11 cellular contexts compared by ENCODE assay signal in the genomic region with DNA sequence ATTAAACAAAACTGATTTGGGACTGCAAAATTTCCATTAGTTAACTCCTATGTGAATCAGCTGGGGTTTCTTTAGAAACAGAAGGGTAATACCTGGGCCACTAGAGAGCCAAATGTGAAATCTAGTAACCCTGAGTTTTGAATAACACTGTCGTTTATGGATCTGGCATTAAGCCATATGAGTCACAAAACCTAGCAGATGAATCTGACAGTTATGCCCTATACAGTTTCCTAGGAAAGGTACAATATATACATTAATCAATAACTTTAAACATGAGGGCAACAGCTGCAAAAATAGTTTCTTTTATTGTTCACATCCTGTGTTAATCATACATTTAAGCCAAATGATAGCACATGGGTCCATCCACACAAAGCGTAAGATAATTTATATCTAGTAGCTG. TPM values are rescaled to one million over a fixed set of nuclear protein-coding genes. Genes with fewer than 3 reads are reported as not detected.
DNase-seq lines count a peak whose midpoint lies in the region; ATAC-seq and TF ChIP-seq lines count a peak whose summit lies in the region.
"Had no signal": no experiment of that assay in that cellular context is flagged by ENCODE, and none has a peak within 500 bp of the region (broad histone marks: within the 10 kb centered on the region; RNA-seq: fewer than 3 reads in every experiment).

No MANE protein-coding gene starts in this region.

- DNase-seq in DMS 273 treated with DMSO at 0.1 percent for 48 hours (lab: John Stamatoyannopoulos, UW): peak; percentile 62
- peak; percentile 65 for DNase-seq in NCI-H446 treated with DMSO at 0.1 percent for 48 hours (lab: John Stamatoyannopoulos, UW)
- peak; percentile 52 to 70 for DNase-seq in fibroblast of lung (ENCODE audit: low read depth in 2 of 2)
- no peak for DNase-seq in stomach
- DNase-seq in CD1c-positive myeloid dendritic cell (ENCODE audit: extremely low spot score): no peak
- DNase-seq: CD4-positive, alpha-beta T cell; foreskin melanocyte; naive B cell had no signal

- H3K4me1 ChIP-seq in fibroblast of lung (ENCODE audit: control insufficient read depth, extremely low read depth, insufficient read depth, low read length) (no peaks in the 10 kb centered on the region), stomach (peaks cover 0 to 35% (median 13%) of the 10 kb centered on the region in 4 donors)

- no peak overlapping the region for H3K27ac ChIP-seq in fibroblast of lung (ENCODE audit: insufficient read depth, low read length)
- H3K27ac ChIP-seq in stomach: no peak overlapping the region

- no peak overlapping the region for H3K4me2 ChIP-seq in fibroblast of lung (ENCODE audit: extremely low read depth, insufficient read depth, low read length)

- no peaks in the 10 kb centered on the region for H3K36me3 ChIP-seq in fibroblast of lung (ENCODE audit: control insufficient read depth, insufficient read depth, low read length)
- no peaks in the 10 kb centered on the region for H3K36me3 ChIP-seq in stomach

- H3K79me2 ChIP-seq in fibroblast of lung (ENCODE audit: control insufficient read depth, insufficient read depth, low read length): no peaks in the 10 kb centered on the region

- no peak overlapping the region for H3K9ac ChIP-seq in fibroblast of lung (ENCODE audit: insufficient read depth, low read length)

- ATAC-seq in HG03342 (IDR thresholded peaks at IDR 0.05; ENCODE audit: unreplicated experiment) (peak; percentile 57), GM21526 (IDR thresholded peaks at IDR 0.05; ENCODE audit: low FRiP score, unreplicated experiment) (no peak), GM21367 (IDR thresholded peaks at IDR 0.05; ENCODE audit: unreplicated experiment) (no peak)

- WGBS in stomach, 5 donors: 47 to 65% (median 52%) methylated on average over 2 of the region's 2 CpGs

- H3K4me3 ChIP-seq in fibroblast of lung (replicated peaks in 1 of 4; ENCODE audit: control extremely low read depth in 1 of 4, insufficient read depth in 1 of 4, low read depth in 3 of 4, low read length in 4 of 4) (no peak overlapping the region), stomach (no peak overlapping the region)

- TF ChIP-seq EP300 in stomach (IDR thresholded peaks at IDR 0.05): no peak

- H3K9me3 ChIP-seq in fibroblast of lung (ENCODE audit: control insufficient read depth, insufficient read depth, low read depth, low read length) (no peaks in the 10 kb centered on the region), stomach (no peaks in the 10 kb centered on the region)

- H3K27me3 ChIP-seq in fibroblast of lung (ENCODE audit: control insufficient read depth, insufficient read depth, low read length) (no peaks in the 10 kb centered on the region), stomach (no peaks in the 10 kb centered on the region)

- intact Hi-C loops in stomach (cut with DNase I; ENCODE audit: low total_unique reads): no loop called here

- TF ChIP-seq CTCF in fibroblast of lung (conservative IDR thresholded peaks at IDR 0.05 in 1 of 2, IDR thresholded peaks at IDR 0.05 in 1 of 2; ENCODE audit: low read depth in 1 of 2, low read length in 2 of 2) (no peak), stomach (IDR thresholded peaks at IDR 0.05) (no peak)

- no peaks in the 10 kb centered on the region for H4K20me1 ChIP-seq in fibroblast of lung (ENCODE audit: control insufficient read depth, extremely low read depth, insufficient read depth, low read length)

- H2AFZ ChIP-seq in fibroblast of lung (ENCODE audit: low read length): no peak overlapping the region

- no peak for TF ChIP-seq POLR2A in stomach (IDR thresholded peaks at IDR 0.05)

RNA-seq across cellular contexts. Expression of a gene that starts 56.9 kb away (rescaled TPM):
- 241 and 405 TPM in 2 replicates for total RNA-seq in fibroblast of lung
- 260 and 404 TPM in 2 replicates for polyA plus RNA-seq in fibroblast of lung
- 159 and 259 TPM in 2 replicates for polyA plus RNA-seq in fibroblast of lung (2012)
- polyA minus RNA-seq in fibroblast of lung (ENCODE audit: low replicate concordance): 57.9 and 152 TPM in 2 replicates
- 100 to 1,000 TPM in 4 of 5 donors, 10 to 100 TPM in 1; 27.4 to 322 (median 218) TPM for total RNA-seq in stomach
- 10 to 100 TPM; 37.4 to 66.5 (median 39.1) TPM for polyA plus RNA-seq in stomach

Comparison
In these comparisons a context has a peak if more than half of its experiments do, and no peak if none do; other contexts are left out.
1. DNase-seq: peak in DMS 273 treated with DMSO at 0.1 percent for 48 hours (single experiment), NCI-H446 treated with DMSO at 0.1 percent for 48 hours (single experiment) and fibroblast of lung (2 of 2); none in stomach (single experiment) and CD1c-positive myeloid dendritic cell (single experiment).